Comparison of ENCODE assay signal across 19 cellular contexts in the genomic region with DNA sequence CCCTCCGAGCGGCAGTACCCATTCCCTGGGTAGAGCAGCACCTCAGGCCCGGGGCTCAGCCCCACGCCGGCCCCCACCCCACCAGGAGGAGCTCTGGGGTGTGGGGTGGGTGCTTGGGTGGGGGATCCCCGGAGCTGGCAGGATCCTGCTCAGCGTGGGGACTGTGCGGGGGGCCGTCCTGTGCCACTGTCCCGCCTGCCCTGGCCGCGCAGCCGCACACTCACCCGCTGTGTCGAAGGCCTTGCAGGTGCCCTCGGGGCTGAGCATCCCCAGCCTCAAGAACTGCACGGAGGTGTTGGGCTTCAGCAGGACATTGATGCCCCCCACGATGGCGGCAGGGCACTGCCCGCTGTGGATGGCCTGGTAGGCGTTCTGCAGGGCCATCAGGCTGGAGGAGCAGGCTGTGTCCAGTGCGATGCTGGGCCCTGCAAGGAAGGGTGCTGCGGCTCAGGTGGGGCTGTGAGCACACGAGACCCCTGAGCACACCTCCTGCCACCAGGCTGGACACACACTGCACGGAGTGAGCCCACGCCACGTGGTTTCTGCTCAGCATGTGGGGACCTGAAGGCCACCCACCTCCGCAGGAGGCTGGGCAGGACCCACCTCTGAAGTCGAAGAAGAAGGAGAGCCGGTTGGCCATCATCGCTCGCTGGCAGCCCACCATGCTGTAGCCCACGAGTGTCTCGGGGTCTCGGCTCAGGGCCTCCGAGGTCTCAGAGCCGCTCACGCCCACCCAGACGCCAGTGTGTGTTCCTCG. TPM values are rescaled to one million over a fixed set of nuclear protein-coding genes. Genes with fewer than 3 reads are reported as not detected.
DNase-seq lines count a peak whose midpoint lies in the region; ATAC-seq and TF ChIP-seq lines count a peak whose summit lies in the region.
"Had no signal": no experiment of that assay in that cellular context is flagged by ENCODE, and none has a peak within 500 bp of the region (broad histone marks: within the 10 kb centered on the region; RNA-seq: fewer than 3 reads in every experiment).

No MANE protein-coding gene starts in this region.

- H3K9me3 ChIP-seq in fibroblast of lung (ENCODE audit: control insufficient read depth, insufficient read depth, low read depth, low read length): no peaks in the 10 kb centered on the region
- H3K9me3 ChIP-seq: ascending aorta, left lung, testis had no signal

- H3K9me3 Mint-ChIP-seq in activated CD4-positive, alpha-beta T cell treated with anti-CD3 and anti-CD28 coated beads, Interleukin-2, amount 10 ng/mL, durations not matched to agents 24 days and 14 days: no peaks in the 10 kb centered on the region
- no peaks in the 10 kb centered on the region for H3K9me3 Mint-ChIP-seq in activated CD8-positive, alpha-beta T cell treated with anti-CD3 and anti-CD28 coated beads, Interleukin-2, amount 10 ng/mL, durations not matched to agents 7 days and 5 days (ENCODE audit: insufficient read depth)
- H3K9me3 Mint-ChIP-seq: activated naive CD4-positive, alpha-beta T cell treated with anti-CD3 and anti-CD28 coated beads, Interleukin-2, amount 10 ng/mL, durations not matched to agents 7 days and 5 days; CD8-positive, alpha-beta T cell had no signal

- H3K4me1 Mint-ChIP-seq in activated CD4-positive, alpha-beta T cell treated with anti-CD3 and anti-CD28 coated beads, Interleukin-2, amount 10 ng/mL, durations not matched to agents 24 days and 14 days: peaks cover 5% of the 10 kb centered on the region
- H3K4me1 Mint-ChIP-seq in activated CD8-positive, alpha-beta T cell treated with anti-CD3 and anti-CD28 coated beads, Interleukin-2, amount 10 ng/mL, durations not matched to agents 7 days and 5 days (ENCODE audit: low read depth): peaks cover 10% of the 10 kb centered on the region

- H3K4me2 ChIP-seq in fibroblast of lung (ENCODE audit: extremely low read depth, insufficient read depth, low read length): no peak overlapping the region

- DNase-seq in 8988T: peak; percentile 20
- peak; percentile 10 for DNase-seq in NB4 (ENCODE audit: low read depth)
- DNase-seq in fibroblast of lung (ENCODE audit: low read depth in 2 of 2): no peak
- no peak for DNase-seq in activated CD4-positive, alpha-beta T cell treated with anti-CD3 and anti-CD28 coated beads, Interleukin-2, amount 10 ng/mL, durations not matched to agents 24 days and 14 days
- DNase-seq in activated CD8-positive, alpha-beta memory T cell treated with anti-CD3 and anti-CD28 coated beads, Interleukin-2, amount 50 U/mL, for 4 hours: no peak
- DNase-seq in activated CD8-positive, alpha-beta T cell treated with anti-CD3 and anti-CD28 coated beads, Interleukin-2, amount 10 ng/mL, durations not matched to agents 7 days and 5 days: no peak
- DNase-seq: activated CD4-positive, alpha-beta T cell treated with anti-CD3 and anti-CD28 coated beads, Interleukin-2, amount 50 U/mL, for 1 hour; activated naive CD4-positive, alpha-beta T cell treated with anti-CD3 and anti-CD28 coated beads, Interleukin-2, amount 10 ng/mL, durations not matched to agents 7 days and 5 days; DMS53; effector memory CD4-positive, alpha-beta T cell; HCEC 1CT; NCI-H1694 treated with DMSO at 0.1 percent for 48 hours; nucleus accumbens; retina; SHP77 treated with DMSO at 0.1 percent for 48 hours had no signal

- intact Hi-C loops in activated CD4-positive, alpha-beta T cell treated with anti-CD3 and anti-CD28 coated beads, Interleukin-2, amount 10 ng/mL, durations not matched to agents 24 days and 14 days (cut with micrococcal nuclease): no loop called here

- H3K9ac ChIP-seq in fibroblast of lung (ENCODE audit: insufficient read depth, low read length): peak overlapping the region; percentile 7

- no peak for ATAC-seq in activated CD8-positive, alpha-beta T cell treated with anti-CD3 and anti-CD28 coated beads, Interleukin-2, amount 10 ng/mL, durations not matched to agents 7 days and 5 days
- ATAC-seq: CD8-positive, alpha-beta T cell; left lung had no signal

- no peak overlapping the region for H3K4me3 ChIP-seq in NB4 (ENCODE audit: low read depth, low read length)
- no peak overlapping the region for H3K4me3 ChIP-seq in fibroblast of lung (replicated peaks in 1 of 4; ENCODE audit: control extremely low read depth in 1 of 4, insufficient read depth in 1 of 4, low read depth in 3 of 4, low read length in 4 of 4)
- H3K4me3 ChIP-seq: ascending aorta, left lung, testis had no signal

- CTCF ChIA-PET in activated CD8-positive, alpha-beta T cell treated with anti-CD3 and anti-CD28 coated beads, Interleukin-2, amount 10 ng/mL, durations not matched to agents 7 days and 5 days (lab: Charles Lee): no interaction called here

- no peak overlapping the region for H3K4me3 Mint-ChIP-seq in activated CD4-positive, alpha-beta T cell treated with anti-CD3 and anti-CD28 coated beads, Interleukin-2, amount 10 ng/mL, durations not matched to agents 24 days and 14 days
- H3K4me3 Mint-ChIP-seq in activated CD8-positive, alpha-beta T cell treated with anti-CD3 and anti-CD28 coated beads, Interleukin-2, amount 10 ng/mL, durations not matched to agents 7 days and 5 days: no peak overlapping the region
- H3K4me3 Mint-ChIP-seq: activated naive CD4-positive, alpha-beta T cell treated with anti-CD3 and anti-CD28 coated beads, Interleukin-2, amount 10 ng/mL, durations not matched to agents 7 days and 5 days; CD8-positive, alpha-beta T cell had no signal

- peaks cover 51% of the 10 kb centered on the region for H3K79me2 ChIP-seq in fibroblast of lung (ENCODE audit: control insufficient read depth, insufficient read depth, low read length)

- no peaks in the 10 kb centered on the region for H3K27me3 Mint-ChIP-seq in activated CD4-positive, alpha-beta T cell treated with anti-CD3 and anti-CD28 coated beads, Interleukin-2, amount 10 ng/mL, durations not matched to agents 24 days and 14 days
- no peaks in the 10 kb centered on the region for H3K27me3 Mint-ChIP-seq in activated CD8-positive, alpha-beta T cell treated with anti-CD3 and anti-CD28 coated beads, Interleukin-2, amount 10 ng/mL, durations not matched to agents 7 days and 5 days (ENCODE audit: low read depth)
- H3K27me3 Mint-ChIP-seq: activated naive CD4-positive, alpha-beta T cell treated with anti-CD3 and anti-CD28 coated beads, Interleukin-2, amount 10 ng/mL, durations not matched to agents 7 days and 5 days had no signal

- H3K36me3 ChIP-seq in fibroblast of lung (ENCODE audit: control insufficient read depth, insufficient read depth, low read length): peaks cover 66% of the 10 kb centered on the region

- no peak for TF ChIP-seq POLR2A in NB4 (IDR thresholded peaks at IDR 0.05; ENCODE audit: extremely low read depth, insufficient read length)

- no peak overlapping the region for H3K27ac ChIP-seq in fibroblast of lung (ENCODE audit: insufficient read depth, low read length)
- H3K27ac ChIP-seq: ascending aorta, left lung, testis had no signal

- peaks cover 8% of the 10 kb centered on the region for H3K4me1 ChIP-seq in fibroblast of lung (ENCODE audit: control insufficient read depth, extremely low read depth, insufficient read depth, low read length)

- H3K27me3 ChIP-seq in fibroblast of lung (ENCODE audit: control insufficient read depth, insufficient read depth, low read length): no peaks in the 10 kb centered on the region
- H3K27me3 ChIP-seq: ascending aorta, left lung, testis had no signal

- peaks cover 1% of the 10 kb centered on the region for H4K20me1 ChIP-seq in fibroblast of lung (ENCODE audit: control insufficient read depth, extremely low read depth, insufficient read depth, low read length)

- H3K27ac Mint-ChIP-seq in activated CD4-positive, alpha-beta T cell treated with anti-CD3 and anti-CD28 coated beads, Interleukin-2, amount 10 ng/mL, durations not matched to agents 24 days and 14 days: no peak overlapping the region
- H3K27ac Mint-ChIP-seq in activated CD8-positive, alpha-beta T cell treated with anti-CD3 and anti-CD28 coated beads, Interleukin-2, amount 10 ng/mL, durations not matched to agents 7 days and 5 days: no peak overlapping the region
- H3K27ac Mint-ChIP-seq: activated naive CD4-positive, alpha-beta T cell treated with anti-CD3 and anti-CD28 coated beads, Interleukin-2, amount 10 ng/mL, durations not matched to agents 7 days and 5 days; CD8-positive, alpha-beta T cell had no signal

- POLR2A ChIA-PET in activated CD8-positive, alpha-beta T cell treated with anti-CD3 and anti-CD28 coated beads, Interleukin-2, amount 10 ng/mL, durations not matched to agents 7 days and 5 days (lab: Charles Lee): interaction anchor here (0.7 kb wide), 1 partner anchor 11 kb away, joined by 3 read pairs; no protein-coding TSS in a partner anchor

- no peak for TF ChIP-seq CTCF in NB4 (IDR thresholded peaks at IDR 0.05; ENCODE audit: low read depth, low read length)
- TF ChIP-seq CTCF in fibroblast of lung (conservative IDR thresholded peaks at IDR 0.05 in 1 of 2, IDR thresholded peaks at IDR 0.05 in 1 of 2; ENCODE audit: low read depth in 1 of 2, low read length in 2 of 2): no peak

- H3K36me3 Mint-ChIP-seq in activated CD4-positive, alpha-beta T cell treated with anti-CD3 and anti-CD28 coated beads, Interleukin-2, amount 10 ng/mL, durations not matched to agents 24 days and 14 days (ENCODE audit: low read depth): peaks cover 30% of the 10 kb centered on the region
- peaks cover 23% of the 10 kb centered on the region for H3K36me3 Mint-ChIP-seq in activated CD8-positive, alpha-beta T cell treated with anti-CD3 and anti-CD28 coated beads, Interleukin-2, amount 10 ng/mL, durations not matched to agents 7 days and 5 days (ENCODE audit: low read depth)

- H2AFZ ChIP-seq in fibroblast of lung (ENCODE audit: low read length): no peak overlapping the region

RNA-seq across cellular contexts. Expression of a gene that starts 4.9 kb away (rescaled TPM):
- 85.0 and 242 TPM in 2 replicates for total RNA-seq in fibroblast of lung
- polyA plus RNA-seq in fibroblast of lung: 36.8 and 84.2 TPM in 2 replicates
- polyA plus RNA-seq in fibroblast of lung (2012): 140 and 309 TPM in 2 replicates
- 297 and 334 TPM in 2 replicates for polyA minus RNA-seq in fibroblast of lung (ENCODE audit: low replicate concordance)
- total RNA-seq in activated CD4-positive, alpha-beta T cell treated with anti-CD3 and anti-CD28 coated beads, Interleukin-2, amount 10 ng/mL, durations not matched to agents 24 days and 14 days: 428 and 452 TPM in 2 replicates
- 100 to 1,000 TPM; 255 to 261 TPM for total RNA-seq in activated CD8-positive, alpha-beta T cell treated with anti-CD3 and anti-CD28 coated beads, Interleukin-2, amount 10 ng/mL, durations not matched to agents 7 days and 5 days

RNA-seq across cellular contexts. Expression of a gene that starts 27.6 kb away (rescaled TPM):
- 41.0 and 46.2 TPM in 2 replicates for total RNA-seq in fibroblast of lung
- 24.6 and 40.9 TPM in 2 replicates for polyA plus RNA-seq in fibroblast of lung
- 31.9 and 53.3 TPM in 2 replicates for polyA plus RNA-seq in fibroblast of lung (2012)
- 21.8 and 64.3 TPM in 2 replicates for polyA minus RNA-seq in fibroblast of lung (ENCODE audit: low replicate concordance)
- total RNA-seq in activated CD4-positive, alpha-beta T cell treated with anti-CD3 and anti-CD28 coated beads, Interleukin-2, amount 10 ng/mL, durations not matched to agents 24 days and 14 days: 230 and 232 TPM in 2 replicates
- total RNA-seq in activated CD8-positive, alpha-beta T cell treated with anti-CD3 and anti-CD28 coated beads, Interleukin-2, amount 10 ng/mL, durations not matched to agents 7 days and 5 days: 100 to 1,000 TPM; 126 to 127 TPM

RNA-seq across cellular contexts. Expression of a gene that starts 41.5 kb away (rescaled TPM):
- 67.0 and 76.6 TPM in 2 replicates for total RNA-seq in fibroblast of lung
- polyA plus RNA-seq in fibroblast of lung: 53.3 and 86.1 TPM in 2 replicates
- 79.8 and 124 TPM in 2 replicates for polyA plus RNA-seq in fibroblast of lung (2012)
- 169 and 221 TPM in 2 replicates for polyA minus RNA-seq in fibroblast of lung (ENCODE audit: low replicate concordance)
- total RNA-seq in activated CD4-positive, alpha-beta T cell treated with anti-CD3 and anti-CD28 coated beads, Interleukin-2, amount 10 ng/mL, durations not matched to agents 24 days and 14 days: 117 and 118 TPM in 2 replicates
- total RNA-seq in activated CD8-positive, alpha-beta T cell treated with anti-CD3 and anti-CD28 coated beads, Interleukin-2, amount 10 ng/mL, durations not matched to agents 7 days and 5 days: 100 to 1,000 TPM in 1 of 2 experiments, 10 to 100 TPM in 1; 97.6 to 104 TPM

RNA-seq across cellular contexts. Expression of a gene that starts 41.6 kb away (rescaled TPM):
- 38.5 and 48.9 TPM in 2 replicates for total RNA-seq in fibroblast of lung
- polyA plus RNA-seq in fibroblast of lung: 14.1 and 14.5 TPM in 2 replicates
- polyA plus RNA-seq in fibroblast of lung (2012): 39.8 and 46.6 TPM in 2 replicates
- 53.6 and 71.2 TPM in 2 replicates for polyA minus RNA-seq in fibroblast of lung (ENCODE audit: low replicate concordance)
- total RNA-seq in activated CD4-positive, alpha-beta T cell treated with anti-CD3 and anti-CD28 coated beads, Interleukin-2, amount 10 ng/mL, durations not matched to agents 24 days and 14 days: 21.4 and 30.8 TPM in 2 replicates
- total RNA-seq in activated CD8-positive, alpha-beta T cell treated with anti-CD3 and anti-CD28 coated beads, Interleukin-2, amount 10 ng/mL, durations not matched to agents 7 days and 5 days: 10 to 100 TPM; 19.4 to 20.8 TPM

RNA-seq across cellular contexts. Expression of a gene that starts 55.7 kb away (rescaled TPM):
- total RNA-seq in fibroblast of lung: 38.3 and 43.6 TPM in 2 replicates
- polyA plus RNA-seq in fibroblast of lung: 34.8 and 75.3 TPM in 2 replicates
- polyA plus RNA-seq in fibroblast of lung (2012): 48.1 and 90.1 TPM in 2 replicates
- 121 and 132 TPM in 2 replicates for polyA minus RNA-seq in fibroblast of lung (ENCODE audit: low replicate concordance)
- total RNA-seq in activated CD4-positive, alpha-beta T cell treated with anti-CD3 and anti-CD28 coated beads, Interleukin-2, amount 10 ng/mL, durations not matched to agents 24 days and 14 days: 128 TPM in 2 replicates
- total RNA-seq in activated CD8-positive, alpha-beta T cell treated with anti-CD3 and anti-CD28 coated beads, Interleukin-2, amount 10 ng/mL, durations not matched to agents 7 days and 5 days: 100 to 1,000 TPM; 141 TPM

Comparison
In these comparisons a context has a peak if more than half of its experiments do, and no peak if none do; other contexts are left out.
1. DNase-seq: peak in 8988T (single experiment) and NB4 (single experiment); none in fibroblast of lung (0 of 2), activated CD4-positive, alpha-beta T cell treated with anti-CD3 and anti-CD28 coated beads, Interleukin-2, amount 10 ng/mL, durations not matched to agents 24 days and 14 days (single experiment), activated CD8-positive, alpha-beta memory T cell treated with anti-CD3 and anti-CD28 coated beads, Interleukin-2, amount 50 U/mL, for 4 hours (single experiment) and activated CD8-positive, alpha-beta T cell treated with anti-CD3 and anti-CD28 coated beads, Interleukin-2, amount 10 ng/mL, durations not matched to agents 7 days and 5 days (single experiment).